ENCODE assay signal across 8 cellular contexts in the genomic region with DNA sequence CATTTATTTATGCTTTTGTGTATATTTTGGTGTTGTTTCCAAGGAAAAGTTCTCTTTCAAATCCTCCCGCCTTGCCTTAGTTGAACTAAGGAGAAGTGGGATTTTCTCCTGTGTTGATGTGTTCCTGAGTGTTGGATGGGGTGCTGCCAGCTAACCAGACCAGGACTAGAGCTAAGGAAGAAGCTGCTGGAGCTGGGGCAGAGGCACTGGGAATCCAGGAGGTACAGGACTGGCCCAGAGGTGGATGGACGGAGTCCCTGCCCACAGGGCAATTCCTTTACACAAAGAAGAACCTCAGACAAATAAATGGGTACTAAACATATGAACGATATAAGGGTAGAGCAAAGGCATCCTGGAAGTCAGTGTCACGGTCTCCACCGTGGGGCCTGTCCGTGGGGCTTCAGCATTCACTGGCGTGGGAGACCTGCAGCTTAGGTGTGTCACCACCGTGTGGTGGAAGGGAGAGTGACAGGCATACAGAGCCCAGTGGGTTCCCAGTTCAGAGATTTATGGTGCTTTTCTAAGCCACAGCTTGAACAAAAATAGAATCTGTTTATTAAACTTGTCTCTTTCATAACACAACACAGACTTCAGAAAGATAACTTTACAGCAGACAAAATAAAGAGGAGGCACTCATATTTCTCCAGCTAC.
DNase-seq lines count a peak whose midpoint lies in the region; ATAC-seq, FAIRE-seq and TF ChIP-seq lines count a peak whose summit lies in the region.

No MANE protein-coding gene starts in this region.

- DNase-seq in NCI-H2227 (lab: John Stamatoyannopoulos, UW; ENCODE audit: unreplicated experiment) (peak; percentile 1), NCI-H2227 treated with DMSO at 0.1 percent for 48 hours (lab: John Stamatoyannopoulos, UW) (no peak), Panc1 (ENCODE audit: low read depth, low spot score) (peak; percentile 43), K562 (ENCODE audit: extremely low read depth in 1 of 4, low spot score in 3 of 4) (peak; percentile 10 to 30 (median 20)), SKM-1 treated with dmso at 0.1 percent for 144 hours (lab: John Stamatoyannopoulos, UW; ENCODE audit: unreplicated experiment) (no peak), NCI-H774 (lab: John Stamatoyannopoulos, UW) (no peak)
- peak; percentile 22 for DNase-seq in stimulated activated CD4-positive, alpha-beta T cell treated with anti-CD3 and anti-CD28 coated beads, Interleukin-2, amount 100 ng/mL, for 4 hours (ENCODE audit: low read depth)

- FAIRE-seq in K562 (lab: Jason Lieb, UNC) = no peak
- peak; percentile 38 for FAIRE-seq in islet of Langerhans (lab: Jason Lieb, UNC)

- TF ChIP-seq CTCF in Panc1 (IDR thresholded peaks at IDR 0.05) (peak; percentile 81), K562 (IDR thresholded peaks at IDR 0.05 in 2 of 3, conservative IDR thresholded peaks at IDR 0.05 in 1 of 3; ENCODE audit: insufficient read depth in 2 of 3, low read depth in 1 of 3, low read length in 3 of 3) (peak; percentile 48 to 49 (median 49))

- no peak overlapping the region for H3K27ac ChIP-seq in Panc1 (ENCODE audit: low read length)
- H3K27ac ChIP-seq in K562 (ENCODE audit: extremely low read depth, low read depth, low read length) = no peak overlapping the region

- no peak for TF ChIP-seq POLR2A in K562 (conservative IDR thresholded peaks at IDR 0.05)

- BruUV-seq in Panc1 (replicated peaks; lab: Mats Ljungman, UMichigan) (no TSS peak), K562 (replicated peaks; lab: Mats Ljungman, UMichigan) (no TSS peak)

- CTCF ChIA-PET in Panc1 (lab: Charles Lee) (interaction anchor here (0.7 kb wide), 1 partner anchor 43 kb away, joined by 3 read pairs; no protein-coding TSS in a partner anchor), K562 (lab: Yijun Ruan, JAX; ENCODE audit: low intra/inter-chr PET ratio) (no interaction called here)

- TF ChIP-seq EP300 in K562 (IDR thresholded peaks at IDR 0.05; ENCODE audit: low read length) = no peak

- 0% methylated on average over 7 of the region's 8 CpGs for WGBS in K562 (ENCODE audit: insufficient coverage, low coverage, missing lambda C conversion rate)

- peak in 1 of 2 experiments; percentile 22; a peak in 1 of 4 replicates for TF ChIP-seq RAD21 in K562 (CRISPR knock-in tag; conservative IDR thresholded peaks at IDR 0.05 in 1 of 2, IDR thresholded peaks at IDR 0.05 in 1 of 2)

- H3K4me2 ChIP-seq in K562 (ENCODE audit: insufficient read depth, low read length) = no peak overlapping the region

- no peaks in the 10 kb centered on the region for H3K36me3 ChIP-seq in Panc1 (ENCODE audit: control insufficient read depth, insufficient read depth, low read length)
- H3K36me3 ChIP-seq in K562 (ENCODE audit: control insufficient read depth, insufficient read depth, low read length) = no peaks in the 10 kb centered on the region

- H3K4me1 ChIP-seq in Panc1 (ENCODE audit: control insufficient read depth, insufficient read depth, low read length) = no peaks in the 10 kb centered on the region
- no peaks in the 10 kb centered on the region for H3K4me1 ChIP-seq in K562 (replicated peaks in 1 of 2; ENCODE audit: control insufficient read depth in 2 of 2, insufficient read depth in 2 of 2, low read length in 2 of 2)

- H3K4me3 ChIP-seq in Panc1 (ENCODE audit: low read depth in 2 of 2, low read length in 2 of 2) (no peak overlapping the region), K562 (no peak overlapping the region)

- H2AFZ ChIP-seq in K562 (ENCODE audit: low read depth, low read length) = no peak overlapping the region

- H4K20me1 ChIP-seq in K562 (replicated peaks; ENCODE audit: control insufficient read depth, insufficient read depth, low read length) = no peaks in the 10 kb centered on the region

- H3K9me3 ChIP-seq in Panc1 (ENCODE audit: control insufficient read depth, insufficient read depth, low read depth, low read length) (no peaks in the 10 kb centered on the region), K562 (replicated peaks; ENCODE audit: control insufficient read depth, insufficient read depth, low read depth, low read length) (no peaks in the 10 kb centered on the region)

- no peak overlapping the region for H3K9ac ChIP-seq in K562 (ENCODE audit: insufficient read depth in 1 of 2, low read depth in 2 of 2, low read length in 2 of 2)

- intact Hi-C loops in Panc1 (cut with micrococcal nuclease; ENCODE audit: unreplicated experiment) = no loop called here
- intact Hi-C loops in K562 (cut with micrococcal nuclease) = no loop called here

- ATAC-seq in Panc1 (peak; percentile 73), K562 (peak; percentile 75)

- no peaks in the 10 kb centered on the region for H3K79me2 ChIP-seq in K562 (ENCODE audit: control insufficient read depth, insufficient read depth, low read length)

- POLR2A ChIA-PET in Panc1 (lab: Charles Lee) (no interaction called here), K562 (lab: Yijun Ruan, JAX) (interaction anchor here (1.3 kb wide), 1 partner anchor 386 kb away, joined by 3 read pairs; no protein-coding TSS in a partner anchor)

- no peaks in the 10 kb centered on the region for H3K27me3 ChIP-seq in Panc1 (ENCODE audit: control insufficient read depth, insufficient read depth, low read length)
- H3K27me3 ChIP-seq in K562 (ENCODE audit: control insufficient read depth in 2 of 2, insufficient read depth in 2 of 2, low read length in 2 of 2) = no peaks in the 10 kb centered on the region; a peak in 2 of 5 replicates

- in situ Hi-C loops in Panc1 (cut with HindIII; ENCODE audit: low pct_unique_long_range_greater_than_20kb, low sequenced_read_pairs) (no loop called here), K562 (cut with MboI) (no loop called here)

- no peaks in the 10 kb centered on the region for H3K9me1 ChIP-seq in K562 (ENCODE audit: control insufficient read depth, insufficient read depth, low read length)

TF ChIP-seq in K562, 482 proteins besides CTCF, POLR2A, EP300 and RAD21:
- TF ChIP-seq SMC3 (conservative IDR thresholded peaks at IDR 0.05; ENCODE audit: insufficient read depth, low read depth, low read length) = 0 out of 2 replicates have a peak, but pooled peaks have one; percentile 17
- no peak for TF ChIP-seq CREB1 (IDR thresholded peaks at IDR 0.05)
- TF ChIP-seq CREB1 (CRISPR knock-in tag; IDR thresholded peaks at IDR 0.05) = no peak
- no peak for TF ChIP-seq NFXL1 (CRISPR knock-in tag; IDR thresholded peaks at IDR 0.05)
- TF ChIP-seq JUND (IDR thresholded peaks at IDR 0.05; ENCODE audit: borderline replicate concordance, low read depth, low read length) = no peak
- no peak for TF ChIP-seq JUND (tag; IDR thresholded peaks at IDR 0.05; ENCODE audit: borderline replicate concordance, low read depth, low read length)
- TF ChIP-seq IRF2 (CRISPR knock-in tag; IDR thresholded peaks at IDR 0.05) = no peak
- TF ChIP-seq ZNF12 (CRISPR knock-in tag; IDR thresholded peaks at IDR 0.05) = no peak
- no peak for TF ChIP-seq NCOA4 (IDR thresholded peaks at IDR 0.05; ENCODE audit: partially characterized antibody)
- TF ChIP-seq, protein P1, sequence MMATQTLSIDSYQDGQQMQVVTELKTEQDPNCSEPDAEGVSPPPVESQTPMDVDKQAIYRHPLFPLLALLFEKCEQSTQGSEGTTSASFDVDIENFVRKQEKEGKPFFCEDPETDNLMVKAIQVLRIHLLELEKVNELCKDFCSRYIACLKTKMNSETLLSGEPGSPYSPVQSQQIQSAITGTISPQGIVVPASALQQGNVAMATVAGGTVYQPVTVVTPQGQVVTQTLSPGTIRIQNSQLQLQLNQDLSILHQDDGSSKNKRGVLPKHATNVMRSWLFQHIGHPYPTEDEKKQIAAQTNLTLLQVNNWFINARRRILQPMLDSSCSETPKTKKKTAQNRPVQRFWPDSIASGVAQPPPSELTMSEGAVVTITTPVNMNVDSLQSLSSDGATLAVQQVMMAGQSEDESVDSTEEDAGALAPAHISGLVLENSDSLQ (IDR thresholded peaks at IDR 0.05) = peak; percentile 48
- no peak for TF ChIP-seq MXI1 (IDR thresholded peaks at IDR 0.05; ENCODE audit: low read depth, low read length)
- no peak for TF ChIP-seq PHF8 (IDR thresholded peaks at IDR 0.05; ENCODE audit: borderline replicate concordance, low read length)
- TF ChIP-seq ZNF764 (CRISPR knock-in tag; IDR thresholded peaks at IDR 0.05; ENCODE audit: low read depth) = no peak
- TF ChIP-seq PHF21A (IDR thresholded peaks at IDR 0.05; ENCODE audit: borderline replicate concordance, low read depth) = no peak
- no peak for TF ChIP-seq U2AF1 (optimal IDR thresholded peaks at IDR 0.05; ENCODE audit: low read depth, low read length)
- no peak for TF ChIP-seq COPS2 (conservative IDR thresholded peaks at IDR 0.05)

Comparison
In these comparisons a context has a peak if more than half of its experiments do, and no peak if none do; other contexts are left out.
1. DNase-seq: peak in NCI-H2227 (single experiment), Panc1 (single experiment), K562 (4 of 4) and stimulated activated CD4-positive, alpha-beta T cell treated with anti-CD3 and anti-CD28 coated beads, Interleukin-2, amount 100 ng/mL, for 4 hours (single experiment); none in NCI-H2227 treated with DMSO at 0.1 percent for 48 hours (single experiment), SKM-1 treated with dmso at 0.1 percent for 144 hours (single experiment) and NCI-H774 (single experiment).